Comparison of ENCODE assay signal across 9 cellular contexts in the genomic region with DNA sequence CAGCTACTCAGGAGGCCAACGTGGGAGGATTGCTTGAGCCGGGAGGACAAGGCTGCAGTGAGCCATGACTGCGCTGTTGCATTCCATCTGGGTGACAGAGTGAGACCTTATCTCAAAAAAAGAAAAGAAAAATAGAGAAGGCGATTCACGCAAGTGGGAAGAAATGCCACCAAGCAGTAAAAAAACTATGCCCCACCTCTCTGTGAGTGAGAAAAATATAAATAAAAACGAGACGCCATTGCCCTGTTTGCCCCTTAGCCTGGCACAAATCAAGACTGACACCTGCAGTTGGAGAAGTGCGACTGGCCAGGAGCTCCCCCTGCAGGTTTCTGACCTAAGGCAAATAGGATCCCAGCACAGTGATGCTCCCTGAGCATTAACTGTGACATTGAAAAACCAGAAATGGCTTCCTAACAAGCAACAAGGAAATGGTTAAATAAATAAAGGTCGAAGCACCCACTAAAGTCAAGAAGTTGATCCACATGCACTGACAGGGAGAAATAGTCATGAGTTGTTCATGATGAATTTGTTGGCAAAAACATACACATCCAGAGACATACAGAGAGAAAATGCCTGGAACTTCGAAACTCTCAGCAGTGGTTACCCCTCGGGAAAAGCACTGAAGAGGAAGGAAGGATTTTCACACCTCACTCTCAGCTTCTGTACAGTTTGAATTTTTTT. TPM values are rescaled to one million over a fixed set of nuclear protein-coding genes. Genes with fewer than 3 reads are reported as not detected.
DNase-seq lines count a peak whose midpoint lies in the region; ATAC-seq and TF ChIP-seq lines count a peak whose summit lies in the region.
"Had no signal": no experiment of that assay in that cellular context is flagged by ENCODE, and none has a peak within 500 bp of the region (broad histone marks: within the 10 kb centered on the region; RNA-seq: fewer than 3 reads in every experiment).

No MANE protein-coding gene starts in this region.

- H3K27ac ChIP-seq in foreskin keratinocyte (no peak overlapping the region), mesenchymal stem cell (ENCODE audit: low read length, poor library complexity, severe bottlenecking) (no peak overlapping the region)

- no peak overlapping the region for H2AFZ ChIP-seq in mesenchymal stem cell (ENCODE audit: low read depth, low read length)

- WGBS in mesenchymal stem cell, result 39% methylated on average over 11 of the region's 11 CpGs

- no peak overlapping the region for H3K4me2 ChIP-seq in mesenchymal stem cell (ENCODE audit: low read length, poor library complexity, severe bottlenecking)

- H3K9ac ChIP-seq in mesenchymal stem cell (ENCODE audit: low read length), result no peak overlapping the region

- H4K91ac ChIP-seq in mesenchymal stem cell (ENCODE audit: low read length), result no peak overlapping the region

- H2BK120ac ChIP-seq in mesenchymal stem cell (ENCODE audit: low read depth, low read length), result no peak overlapping the region

- H3K9me3 ChIP-seq in BE2C, result no peaks in the 10 kb centered on the region
- H3K9me3 ChIP-seq in mesenchymal stem cell (ENCODE audit: control insufficient read depth, low read length), result no peaks in the 10 kb centered on the region

- no peak overlapping the region for H3K23ac ChIP-seq in mesenchymal stem cell (ENCODE audit: low read length in 2 of 2)

- no peaks in the 10 kb centered on the region for H3K27me3 ChIP-seq in BE2C
- no peaks in the 10 kb centered on the region for H3K27me3 ChIP-seq in foreskin keratinocyte
- H3K27me3 ChIP-seq in mesenchymal stem cell (ENCODE audit: control insufficient read depth in 1 of 2, insufficient read depth in 1 of 2, low read length in 2 of 2), result peaks cover 13 to 14% of the 10 kb centered on the region in 2 experiments

- no peak overlapping the region for H2BK15ac ChIP-seq in mesenchymal stem cell (ENCODE audit: low read depth, poor library complexity, severe bottlenecking)

- H2BK12ac ChIP-seq in mesenchymal stem cell (ENCODE audit: low read length in 2 of 2), result no peak overlapping the region

- ATAC-seq in foreskin keratinocyte (peak; percentile 50), GM21528 (IDR thresholded peaks at IDR 0.05; ENCODE audit: low FRiP score, unreplicated experiment) (no peak), HG02852 (IDR thresholded peaks at IDR 0.05; ENCODE audit: unreplicated experiment) (no peak)

- in situ Hi-C loops in GM13977 (cut with MboI; ENCODE audit: low pct_unique_long_range_greater_than_20kb, low sequenced_read_pairs, unreplicated experiment), result no loop called here

- H3K4ac ChIP-seq in mesenchymal stem cell (ENCODE audit: low read depth in 1 of 2, low read length in 2 of 2), result no peak overlapping the region

- H3K4me1 ChIP-seq in BE2C (no peaks in the 10 kb centered on the region), foreskin keratinocyte (no peaks in the 10 kb centered on the region), mesenchymal stem cell (ENCODE audit: control insufficient read depth, insufficient read depth, low read depth, low read length) (peaks cover 2% of the 10 kb centered on the region)

- no peaks in the 10 kb centered on the region for H3K79me1 ChIP-seq in mesenchymal stem cell (replicated peaks; ENCODE audit: low read length, poor library complexity, severe bottlenecking)

- no peak overlapping the region for H2AK5ac ChIP-seq in mesenchymal stem cell (ENCODE audit: low read length, severe bottlenecking)

- no peaks in the 10 kb centered on the region for H3K36me3 ChIP-seq in BE2C
- H3K36me3 ChIP-seq in mesenchymal stem cell (ENCODE audit: control insufficient read depth in 1 of 2, insufficient read depth in 2 of 2, low read depth in 1 of 2, low read length in 2 of 2), result no peaks in the 10 kb centered on the region

- DNase-seq in BE2C (peak; percentile 41), GM13977 (ENCODE audit: low spot score) (peak; percentile 51), NCI-H748 treated with DMSO at 0.1 percent for 48 hours (lab: John Stamatoyannopoulos, UW) (peak; percentile 30), foreskin keratinocyte (no peak), superior temporal gyrus (ENCODE audit: extremely low spot score) (peak; percentile 22), mesenchymal stem cell (no peak)
- DNase-seq: IMR-90 had no signal

- no peak overlapping the region for H3K18ac ChIP-seq in mesenchymal stem cell (ENCODE audit: low read depth in 1 of 2, low read length in 2 of 2)

- no peak overlapping the region for H2BK5ac ChIP-seq in mesenchymal stem cell (ENCODE audit: low read depth, low read length, poor library complexity, severe bottlenecking)

- TF ChIP-seq CTCF in BE2C (IDR thresholded peaks at IDR 0.05; ENCODE audit: low read depth, low read length), result peak; percentile 80
- peak; percentile 62 for TF ChIP-seq CTCF in GM13977 (IDR thresholded peaks at IDR 0.05; ENCODE audit: extremely low read depth, insufficient read depth, missing control alignments)
- TF ChIP-seq CTCF in foreskin keratinocyte (conservative IDR thresholded peaks at IDR 0.05), result peak; percentile 58

- H3K4me3 ChIP-seq in BE2C (ENCODE audit: low read depth, low read length), result no peak overlapping the region
- no peak overlapping the region for H3K4me3 ChIP-seq in mesenchymal stem cell (ENCODE audit: insufficient read depth in 1 of 2, low read depth in 1 of 2, low read length in 2 of 2)

- no peak overlapping the region for H4K8ac ChIP-seq in mesenchymal stem cell (ENCODE audit: low read length)

- no peak overlapping the region for H3K14ac ChIP-seq in mesenchymal stem cell (ENCODE audit: low read length in 2 of 2)

RNA-seq across cellular contexts. Expression of a gene that starts 21.1 kb away (rescaled TPM):
- polyA plus RNA-seq in BE2C (2012; ENCODE audit: insufficient read depth, insufficient read length, low read depth), result not detected
- not detected in 2 replicates for total RNA-seq in foreskin keratinocyte
- polyA plus RNA-seq in foreskin keratinocyte, result not detected in 2 replicates
- not detected for polyA plus RNA-seq in mesenchymal stem cell (2013, experiment 1 of 2)
- not detected for polyA plus RNA-seq in mesenchymal stem cell (2013, experiment 2 of 2)
- total RNA-seq: IMR-90 had no signal
- polyA plus RNA-seq: IMR-90 had no signal

Comparison
In these comparisons a context has a peak if more than half of its experiments do, and no peak if none do; other contexts are left out.
1. DNase-seq: peak in BE2C (single experiment), GM13977 (single experiment), NCI-H748 treated with DMSO at 0.1 percent for 48 hours (single experiment) and superior temporal gyrus (single experiment); none in foreskin keratinocyte (0 of 2) and mesenchymal stem cell (single experiment).
2. Peak in every context shown above with its lines, with median percentiles within 50 percentile points of each other: CTCF ChIP-seq.